ENCODE assay signal across 9 cellular contexts in genomic region chr20:44582321-44583025, GRCh38. TPM values are rescaled to one million over a fixed set of nuclear protein-coding genes. Genes with fewer than 3 reads are reported as not detected.
DNase-seq lines count a peak whose midpoint lies in the region; ATAC-seq, FAIRE-seq and TF ChIP-seq lines count a peak whose summit lies in the region.
"Had no signal": no experiment of that assay in that cellular context is flagged by ENCODE, and none has a peak within 500 bp of the region (broad histone marks: within the 10 kb centered on the region; RNA-seq: fewer than 3 reads in every experiment).

TSS of gene PKIG (plus strand) at chr20:44582579. CDS start at chr20:44614557, 31,978 bp downstream.

- H3K27ac ChIP-seq in endothelial cell of umbilical vein (ENCODE audit: insufficient read depth, low read depth, low read length) = peak within 1 kb of the TSS; percentile 96

- H2AFZ ChIP-seq in endothelial cell of umbilical vein (ENCODE audit: low read depth, low read length) = no peak within 1 kb of the TSS

- TSS peak; percentile 56 for BruUV-seq in endothelial cell of umbilical vein (replicated peaks; lab: Mats Ljungman, UMichigan)

- TF ChIP-seq CTCF in AG09309 (IDR thresholded peaks at IDR 0.05; ENCODE audit: control insufficient read depth, insufficient read depth, low read depth, low read length, missing control alignments) = no peak
- TF ChIP-seq CTCF in endothelial cell of umbilical vein (IDR thresholded peaks at IDR 0.05; ENCODE audit: extremely low read depth in 1 of 2, insufficient read depth in 1 of 2, low read depth in 1 of 2, low read length in 2 of 2) = no peak

- H3K9me1 ChIP-seq in endothelial cell of umbilical vein (replicated peaks; ENCODE audit: control insufficient read depth, extremely low read depth, insufficient read depth, low read length) = no peaks in the 10 kb centered on the region

- peaks cover 66% of the 10 kb centered on the region for H3K79me2 ChIP-seq in endothelial cell of umbilical vein (ENCODE audit: control insufficient read depth, insufficient read depth, low read length)

- intact Hi-C loops in endothelial cell of umbilical vein (cut with micrococcal nuclease) = loop anchor here (1.0 to 2.0 kb wide), 5 partner anchors 16 to 60 kb away; partner anchors contain the start of gene SERINC3

- TF ChIP-seq POLR2A in endothelial cell of umbilical vein (IDR thresholded peaks at IDR 0.05; ENCODE audit: low read depth, low read length) = peak; percentile 84

- no peaks in the 10 kb centered on the region for H3K27me3 ChIP-seq in endothelial cell of umbilical vein (ENCODE audit: control insufficient read depth in 2 of 2, insufficient read depth in 2 of 2, low read length in 2 of 2)

- peak within 1 kb of the TSS; percentile 98 for H3K4me2 ChIP-seq in endothelial cell of umbilical vein (ENCODE audit: insufficient read depth, low read length)

- H4K20me1 ChIP-seq in endothelial cell of umbilical vein (replicated peaks; ENCODE audit: control insufficient read depth, extremely low read depth, insufficient read depth, low read length) = no peaks in the 10 kb centered on the region

- H3K36me3 ChIP-seq in endothelial cell of umbilical vein (ENCODE audit: control insufficient read depth in 2 of 2, extremely low read depth in 1 of 2, insufficient read depth in 2 of 2, low read length in 2 of 2) = no peaks in the 10 kb centered on the region

- H3K9ac ChIP-seq in endothelial cell of umbilical vein (replicated peaks; ENCODE audit: extremely low read depth, insufficient read depth, low read length) = peak within 1 kb of the TSS; percentile 97

- no peak for FAIRE-seq in endothelial cell of umbilical vein (lab: Jason Lieb, UNC)
- FAIRE-seq: endometrium had no signal

- ATAC-seq in HG02588 (IDR thresholded peaks at IDR 0.05; ENCODE audit: unreplicated experiment) = no peak

- peak; percentile 63 for DNase-seq in AG09309 (ENCODE audit: low read depth)
- peak; percentile 12 for DNase-seq in NCI-H69 (lab: John Stamatoyannopoulos, UW)
- DNase-seq in endothelial cell of umbilical vein (ENCODE audit: low read depth, low spot score) = peak; percentile 96
- DNase-seq in myocyte (ENCODE audit: low read depth) = peak; percentile 89
- no peak for DNase-seq in OCI-M2 (lab: John Stamatoyannopoulos, UW; ENCODE audit: unreplicated experiment)
- DNase-seq in NOMO-1 (lab: John Stamatoyannopoulos, UW; ENCODE audit: unreplicated experiment in 2 of 2) = no peak
- no peak for DNase-seq in NCI-H748 treated with DMSO at 0.1 percent for 48 hours (lab: John Stamatoyannopoulos, UW)

- H3K4me1 ChIP-seq in endothelial cell of umbilical vein (ENCODE audit: control insufficient read depth, extremely low read depth, insufficient read depth, low read length) = peaks cover 83% of the 10 kb centered on the region

- H3K9me3 ChIP-seq in endothelial cell of umbilical vein (replicated peaks; ENCODE audit: control insufficient read depth, insufficient read depth, low read length) = no peaks in the 10 kb centered on the region

- CTCF ChIA-PET in endothelial cell of umbilical vein (lab: Charles Lee) = interaction anchor here (0.7 to 2.8 kb wide), 13 partner anchors 9 to 50 kb away, joined by 3 to 16 read pairs (median 4); no protein-coding TSS in a partner anchor

- POLR2A ChIA-PET in endothelial cell of umbilical vein (lab: Charles Lee) = no interaction called here

- dilution Hi-C loops in endothelial cell of umbilical vein (cut with MboI; ENCODE audit: extremely low pct_ligation_motif_present, low sequenced_read_pairs) = no loop called here

- H3K4me3 ChIP-seq in AG09309 (ENCODE audit: control insufficient read depth, low read depth, low read length) (peak within 1 kb of the TSS; percentile 38), endothelial cell of umbilical vein (replicated peaks in 1 of 3; ENCODE audit: insufficient read depth in 1 of 3, low read depth in 1 of 3, low read length in 3 of 3) (peak within 1 kb of the TSS; percentile 48 to 94 (median 84))

TF ChIP-seq in endothelial cell of umbilical vein, 7 proteins besides CTCF, POLR2A, EP300 and RAD21:
- TF ChIP-seq MYC (IDR thresholded peaks at IDR 0.05; ENCODE audit: low read depth, low read length) = no peak
- TF ChIP-seq POLR2AphosphoS5 (IDR thresholded peaks at IDR 0.05; ENCODE audit: insufficient read depth, low read depth, low read length) = peak; percentile 84
- peak; percentile 41 for TF ChIP-seq FOS (IDR thresholded peaks at IDR 0.05; ENCODE audit: borderline replicate concordance, insufficient read depth, low read length)
- peak; percentile 59 for TF ChIP-seq JUN (IDR thresholded peaks at IDR 0.05; ENCODE audit: borderline replicate concordance, insufficient read depth, insufficient read length, low read depth)
- no peak for TF ChIP-seq GATA2 (IDR thresholded peaks at IDR 0.05; ENCODE audit: insufficient read depth, insufficient read length, low read depth, low read length)
- TF ChIP-seq MAX (IDR thresholded peaks at IDR 0.05; ENCODE audit: insufficient read depth, insufficient read length) = no peak

RNA-seq across cellular contexts. Expression of gene PKIG, which starts in this region (rescaled TPM):
- total RNA-seq in endothelial cell of umbilical vein (127 and 135 TPM in 2 replicates), myocyte (46.8 and 51.9 TPM in 2 replicates)
- polyA plus RNA-seq in endothelial cell of umbilical vein = 167 and 174 TPM in 2 replicates
- polyA plus RNA-seq in endothelial cell of umbilical vein (2011; cell fraction: cytosol; rRNA removed) = 167 and 187 TPM in 2 replicates
- 71.4 and 78.6 TPM in 2 replicates for polyA plus RNA-seq in endothelial cell of umbilical vein (2011; cell fraction: nucleus; rRNA removed)
- polyA plus RNA-seq in endothelial cell of umbilical vein (2012) = 153 and 185 TPM in 2 replicates
- polyA minus RNA-seq in endothelial cell of umbilical vein = 66.6 and 89.4 TPM in 2 replicates
- 6.9 TPM for polyA minus RNA-seq in endothelial cell of umbilical vein (2011; cell fraction: cytosol; rRNA and poly(A)+ RNA removed)
- 29.8 and 37.1 TPM in 2 replicates for polyA minus RNA-seq in endothelial cell of umbilical vein (2011; cell fraction: nucleus; rRNA and poly(A)+ RNA removed)
- 32.7 TPM for polyA plus RNA-seq in myocyte (2012)

Comparison
In these comparisons a context has a peak if more than half of its experiments do, and no peak if none do; other contexts are left out.
1. DNase-seq: peak in AG09309 (single experiment), NCI-H69 (single experiment), endothelial cell of umbilical vein (single experiment) and myocyte (single experiment); none in OCI-M2 (single experiment), NOMO-1 (0 of 2) and NCI-H748 treated with DMSO at 0.1 percent for 48 hours (single experiment).